Comparison of ENCODE assay signal across 15 cellular contexts in genomic region chr3:57131210-57131588, GRCh38. TPM values are rescaled to one million over a fixed set of nuclear protein-coding genes. Genes with fewer than 3 reads are reported as not detected.
DNase-seq lines count a peak whose midpoint lies in the region; ATAC-seq and TF ChIP-seq lines count a peak whose summit lies in the region.
"Had no signal": no experiment of that assay in that cellular context is flagged by ENCODE, and none has a peak within 500 bp of the region (broad histone marks: within the 10 kb centered on the region; RNA-seq: fewer than 3 reads in every experiment).

No MANE protein-coding gene starts in this region.

- no peaks in the 10 kb centered on the region for H3K9me2 ChIP-seq in hepatocyte (replicated peaks; ENCODE audit: insufficient read depth)

- H4K20me1 ChIP-seq in hepatocyte (ENCODE audit: insufficient read depth, poor library complexity, severe bottlenecking) = no peaks in the 10 kb centered on the region
- H4K20me1 ChIP-seq: BLaER1 had no signal

- DNase-seq in cardiac muscle cell (ENCODE audit: low read depth in 1 of 2, low spot score in 1 of 2) (no peak), heart left ventricle (no peak), hepatocyte (ENCODE audit: low spot score) (no peak), SHP77 (lab: John Stamatoyannopoulos, UW) (no peak), HT-29 (ENCODE audit: low spot score) (no peak), aorta (no peak)
- DNase-seq: 8988T, HCEC 1CT, KBM-7, NCI-H526, OCI-M1, RPMI8226 had no signal

- H3K27ac Mint-ChIP-seq in nephron = peak overlapping the region; percentile 94 to 98 (median 95)

- H3K36me3 Mint-ChIP-seq in nephron (ENCODE audit: low read depth) = peaks cover 18% of the 10 kb centered on the region

- H3K9me3 ChIP-seq in cardiac muscle cell (ENCODE audit: low read depth) = no peaks in the 10 kb centered on the region
- H3K9me3 ChIP-seq in heart left ventricle = no peaks in the 10 kb centered on the region
- no peaks in the 10 kb centered on the region for H3K9me3 ChIP-seq in hepatocyte (ENCODE audit: low read depth)
- H3K9me3 ChIP-seq in aorta (ENCODE audit: control insufficient read depth, low read length) = no peaks in the 10 kb centered on the region
- H3K9me3 ChIP-seq: BLaER1 had no signal

- H3K27me3 ChIP-seq in cardiac muscle cell (no peaks in the 10 kb centered on the region), heart left ventricle (no peaks in the 10 kb centered on the region), hepatocyte (no peaks in the 10 kb centered on the region), aorta (ENCODE audit: control insufficient read depth in 1 of 2, insufficient read depth in 2 of 2, low read length in 1 of 2) (no peaks in the 10 kb centered on the region)
- H3K27me3 ChIP-seq: BLaER1 had no signal

- WGBS in heart left ventricle, 4 donors = 74 to 81% (median 80%) methylated on average over 4 of the region's 4 CpGs
- 62% methylated on average over 4 of the region's 4 CpGs for WGBS in hepatocyte (ENCODE audit: low lambda C conversion rate, missing lambda C conversion rate)
- 78 to 83% methylated on average over 4 of the region's 4 CpGs for WGBS in aorta, 2 donors

- H3K4me3 ChIP-seq in cardiac muscle cell = no peak overlapping the region
- H3K4me3 ChIP-seq in heart left ventricle = no peak overlapping the region
- H3K4me3 ChIP-seq in hepatocyte = no peak overlapping the region
- no peak overlapping the region for H3K4me3 ChIP-seq in aorta (ENCODE audit: low read length in 2 of 2)
- H3K4me3 ChIP-seq: BLaER1 had no signal

- H3K27me3 Mint-ChIP-seq in nephron (ENCODE audit: low read depth) = no peaks in the 10 kb centered on the region

- H3K4me3 Mint-ChIP-seq in nephron = peak overlapping the region in 2 of 3 experiments; percentile 2 to 34

- H3K36me3 ChIP-seq in cardiac muscle cell = no peaks in the 10 kb centered on the region
- H3K36me3 ChIP-seq in heart left ventricle = no peaks in the 10 kb centered on the region
- no peaks in the 10 kb centered on the region for H3K36me3 ChIP-seq in hepatocyte (replicated peaks; ENCODE audit: insufficient read depth, low read depth)
- H3K36me3 ChIP-seq in aorta (ENCODE audit: control insufficient read depth in 1 of 2, insufficient read depth in 2 of 2, low read length in 1 of 2) = no peaks in the 10 kb centered on the region
- H3K36me3 ChIP-seq: BLaER1 had no signal

- intact Hi-C loops in heart left ventricle (cut with DNase I) (no loop called here), aorta (cut with DNase I) (no loop called here)

- peaks cover 74% of the 10 kb centered on the region for H3K4me1 Mint-ChIP-seq in nephron

- no peak for TF ChIP-seq POLR2A in heart left ventricle (IDR thresholded peaks at IDR 0.05)

- H3K9me3 Mint-ChIP-seq in nephron = no peaks in the 10 kb centered on the region

- no peak for TF ChIP-seq CTCF in cardiac muscle cell (IDR thresholded peaks at IDR 0.05; ENCODE audit: low read depth, low read length)
- no peak for TF ChIP-seq CTCF in heart left ventricle (IDR thresholded peaks at IDR 0.05)
- TF ChIP-seq CTCF in hepatocyte (IDR thresholded peaks at IDR 0.05; ENCODE audit: poor library complexity) = no peak
- no peak for TF ChIP-seq CTCF in nephron (IDR thresholded peaks at IDR 0.05; ENCODE audit: unreplicated experiment in 3 of 3)

- H3K4me2 ChIP-seq in hepatocyte = peak overlapping the region; percentile 35

- H3K79me2 ChIP-seq in hepatocyte = peaks cover 2% of the 10 kb centered on the region

- H3K4me1 ChIP-seq in cardiac muscle cell (ENCODE audit: low read depth) (peaks cover 61% of the 10 kb centered on the region), heart left ventricle (peaks cover 0 to 46% (median 18%) of the 10 kb centered on the region in 12 donors), hepatocyte (ENCODE audit: insufficient read depth) (peaks cover 39% of the 10 kb centered on the region), aorta (ENCODE audit: control insufficient read depth in 1 of 2, insufficient read depth in 2 of 2, low read length in 2 of 2) (no peaks in the 10 kb centered on the region)

- ATAC-seq in heart left ventricle (no peak), HG02571 (IDR thresholded peaks at IDR 0.05; ENCODE audit: unreplicated experiment) (no peak), aorta (ENCODE audit: low FRiP score) (no peak)

- H3K27ac ChIP-seq in cardiac muscle cell (peak overlapping the region; percentile 89), heart left ventricle (peak overlapping the region in 3 of 12 donors; percentile 20 to 81 (median 25)), hepatocyte (no peak overlapping the region), aorta (ENCODE audit: low read depth in 1 of 2, low read length in 2 of 2) (no peak overlapping the region)
- H3K27ac ChIP-seq: BLaER1 had no signal

- no peak overlapping the region for H2AFZ ChIP-seq in hepatocyte

RNA-seq across cellular contexts. Expression of gene IL17RD, which starts 34.0 kb away (rescaled TPM):
- 23.1 and 110 TPM in 2 replicates for total RNA-seq in cardiac muscle cell
- 7.4 and 26.5 TPM in 2 replicates for polyA plus RNA-seq in cardiac muscle cell
- 10 to 100 TPM in 1 of 9 donors, 1 to 10 TPM in 8; 3.5 to 11.3 (median 6.2) TPM for total RNA-seq in heart left ventricle
- 1 to 10 TPM; 1.4 to 2.4 TPM for polyA plus RNA-seq in heart left ventricle
- total RNA-seq in hepatocyte = 6.2 and 6.7 TPM in 2 replicates
- 1.7 and 2.0 TPM in 2 replicates for polyA plus RNA-seq in hepatocyte
- total RNA-seq in HT-29 (2014; rRNA removed; shearing (Covaris generic)) = 0.10 and 0.13 TPM in 2 replicates
- total RNA-seq in aorta = 10 to 100 TPM in 1 of 2 donors, 1 to 10 TPM in 1; 4.3 to 17.0 TPM
- under 1 TPM; 0.63 to 0.64 TPM for polyA plus RNA-seq in aorta
